Comparison of ENCODE assay signal across 22 cellular contexts in genomic region chr1:221687731-221688487, GRCh38. TPM values are rescaled to one million over a fixed set of nuclear protein-coding genes. Genes with fewer than 3 reads are reported as not detected.
DNase-seq lines count a peak whose midpoint lies in the region; ATAC-seq and TF ChIP-seq lines count a peak whose summit lies in the region.
"Had no signal": no experiment of that assay in that cellular context is flagged by ENCODE, and none has a peak within 500 bp of the region (broad histone marks: within the 10 kb centered on the region; RNA-seq: fewer than 3 reads in every experiment).

No MANE protein-coding gene starts in this region.

- H3K4me1 ChIP-seq in thyroid gland, result no peaks in the 10 kb centered on the region
- H3K4me1 ChIP-seq: body of pancreas, colonic mucosa, Peyer's patch, upper lobe of right lung had no signal

- DNase-seq in GDM1 (lab: John Stamatoyannopoulos, UW), result peak; percentile 13
- peak; percentile 71 for DNase-seq in KBM-7
- DNase-seq in activated T-helper 1 cell treated with anti-CD3 and anti-CD28 coated beads, Interleukin-12 subunit alpha, Interleukin-12 subunit beta, Interleukin-2, Interleukin-4 antibody, amounts not matched to agents 30 ng/mL and 10 ng/mL and 1 ng/mL, durations not matched to agents 14 hours and 24 hours and 36 hours (ENCODE audit: low spot score), result no peak
- no peak for DNase-seq in natural killer cell treated with Interleukin-12 subunit alpha and Interleukin-12 subunit beta and Interleukin-15 and Interleukin-18, amount 100 ng/mL, for 72 hours (ENCODE audit: low spot score)
- DNase-seq in thyroid gland, result no peak
- no peak for DNase-seq in HT-29 (ENCODE audit: low spot score)
- DNase-seq: activated T-cell treated with anti-CD3 and anti-CD28 coated beads, Interleukin-2, amount 50 U/mL, for 1 hour; body of pancreas; colonic mucosa; hypothalamus; kidney; mesendoderm; NCI-H1092 treated with DMSO at 0.1 percent for 48 hours; NCI-H2171 treated with DMSO at 0.1 percent for 48 hours; Peyer's patch; stimulated activated CD4-positive, alpha-beta T cell treated with anti-CD3 and anti-CD28 coated beads, Interleukin-15, amount 100 ng/mL, for 24 hours; stimulated activated naive CD4-positive, alpha-beta T cell treated with Interleukin-2 at 50 U/mL for 16 hours; upper lobe of right lung had no signal

- intact Hi-C loops in activated T-helper 1 cell treated with anti-CD3 and anti-CD28 coated beads, Interleukin-12 subunit alpha, Interleukin-12 subunit beta, Interleukin-2, Interleukin-4 antibody, amounts not matched to agents 30 ng/mL and 10 ng/mL and 1 ng/mL, durations not matched to agents 14 hours and 24 hours and 36 hours (cut with micrococcal nuclease), result loop anchor here (2.0 kb wide), 1 partner anchor 13 kb away; no protein-coding TSS in a partner anchor
- intact Hi-C loops in thyroid gland (cut with DNase I), result no loop called here

- no peaks in the 10 kb centered on the region for H3K36me3 ChIP-seq in thyroid gland
- H3K36me3 ChIP-seq: colonic mucosa, Peyer's patch, upper lobe of right lung had no signal

- H3K27me3 ChIP-seq in thyroid gland, result no peaks in the 10 kb centered on the region
- H3K27me3 ChIP-seq: body of pancreas, colonic mucosa, Peyer's patch, upper lobe of right lung had no signal

- no peaks in the 10 kb centered on the region for H3K9me3 ChIP-seq in thyroid gland
- H3K9me3 ChIP-seq: body of pancreas, colonic mucosa, Peyer's patch, upper lobe of right lung had no signal

- no peaks in the 10 kb centered on the region for H3K9me3 Mint-ChIP-seq in activated T-helper 1 cell treated with anti-CD3 and anti-CD28 coated beads, Interleukin-12 subunit alpha, Interleukin-12 subunit beta, Interleukin-2, Interleukin-4 antibody, amounts not matched to agents 30 ng/mL and 10 ng/mL and 1 ng/mL, durations not matched to agents 14 hours and 24 hours and 36 hours
- H3K9me3 Mint-ChIP-seq in natural killer cell treated with Interleukin-12 subunit alpha and Interleukin-12 subunit beta and Interleukin-15 and Interleukin-18, amount 100 ng/mL, for 72 hours, result no peaks in the 10 kb centered on the region
- H3K9me3 Mint-ChIP-seq: activated naive CD4-positive, alpha-beta T cell treated with anti-CD3 and anti-CD28 coated beads, Interleukin-2, amount 50 U/mL, for 24 hours had no signal

- H3K4me1 Mint-ChIP-seq in activated T-helper 1 cell treated with anti-CD3 and anti-CD28 coated beads, Interleukin-12 subunit alpha, Interleukin-12 subunit beta, Interleukin-2, Interleukin-4 antibody, amounts not matched to agents 30 ng/mL and 10 ng/mL and 1 ng/mL, durations not matched to agents 14 hours and 24 hours and 36 hours (ENCODE audit: low read depth), result peaks cover 30% of the 10 kb centered on the region
- peaks cover 32 to 33% of the 10 kb centered on the region in 2 donors for H3K4me1 Mint-ChIP-seq in natural killer cell treated with Interleukin-12 subunit alpha and Interleukin-12 subunit beta and Interleukin-15 and Interleukin-18, amount 100 ng/mL, for 72 hours (ENCODE audit: low read depth in 2 of 2)

- peaks cover 1% of the 10 kb centered on the region for H3K27me3 Mint-ChIP-seq in activated T-helper 1 cell treated with anti-CD3 and anti-CD28 coated beads, Interleukin-12 subunit alpha, Interleukin-12 subunit beta, Interleukin-2, Interleukin-4 antibody, amounts not matched to agents 30 ng/mL and 10 ng/mL and 1 ng/mL, durations not matched to agents 14 hours and 24 hours and 36 hours (ENCODE audit: insufficient read depth)
- H3K27me3 Mint-ChIP-seq in natural killer cell treated with Interleukin-12 subunit alpha and Interleukin-12 subunit beta and Interleukin-15 and Interleukin-18, amount 100 ng/mL, for 72 hours, result peaks cover 0 to 3% of the 10 kb centered on the region in 2 donors
- H3K27me3 Mint-ChIP-seq: activated naive CD4-positive, alpha-beta T cell treated with anti-CD3 and anti-CD28 coated beads, Interleukin-2, amount 50 U/mL, for 24 hours had no signal

- peaks cover 2% of the 10 kb centered on the region for H3K36me3 Mint-ChIP-seq in activated T-helper 1 cell treated with anti-CD3 and anti-CD28 coated beads, Interleukin-12 subunit alpha, Interleukin-12 subunit beta, Interleukin-2, Interleukin-4 antibody, amounts not matched to agents 30 ng/mL and 10 ng/mL and 1 ng/mL, durations not matched to agents 14 hours and 24 hours and 36 hours (ENCODE audit: low read depth)
- H3K36me3 Mint-ChIP-seq in natural killer cell treated with Interleukin-12 subunit alpha and Interleukin-12 subunit beta and Interleukin-15 and Interleukin-18, amount 100 ng/mL, for 72 hours, result no peaks in the 10 kb centered on the region
- H3K36me3 Mint-ChIP-seq: activated naive CD4-positive, alpha-beta T cell treated with anti-CD3 and anti-CD28 coated beads, Interleukin-2, amount 50 U/mL, for 24 hours had no signal

- H3K27ac Mint-ChIP-seq in activated T-helper 1 cell treated with anti-CD3 and anti-CD28 coated beads, Interleukin-12 subunit alpha, Interleukin-12 subunit beta, Interleukin-2, Interleukin-4 antibody, amounts not matched to agents 30 ng/mL and 10 ng/mL and 1 ng/mL, durations not matched to agents 14 hours and 24 hours and 36 hours, result peak overlapping the region; percentile 68
- peak overlapping the region; percentile 75 to 82 for H3K27ac Mint-ChIP-seq in natural killer cell treated with Interleukin-12 subunit alpha and Interleukin-12 subunit beta and Interleukin-15 and Interleukin-18, amount 100 ng/mL, for 72 hours
- H3K27ac Mint-ChIP-seq: activated naive CD4-positive, alpha-beta T cell treated with anti-CD3 and anti-CD28 coated beads, Interleukin-2, amount 50 U/mL, for 24 hours had no signal

- no peak overlapping the region for H3K27ac ChIP-seq in thyroid gland
- H3K27ac ChIP-seq: body of pancreas, colonic mucosa, HL-60, upper lobe of right lung had no signal

- no peak overlapping the region for H3K4me3 ChIP-seq in thyroid gland (replicated peaks in 1 of 3)
- H3K4me3 ChIP-seq: body of pancreas, colonic mucosa, Peyer's patch, upper lobe of right lung had no signal

- no peak for TF ChIP-seq POLR2A in thyroid gland (IDR thresholded peaks at IDR 0.05)

- H3K4me3 Mint-ChIP-seq in activated T-helper 1 cell treated with anti-CD3 and anti-CD28 coated beads, Interleukin-12 subunit alpha, Interleukin-12 subunit beta, Interleukin-2, Interleukin-4 antibody, amounts not matched to agents 30 ng/mL and 10 ng/mL and 1 ng/mL, durations not matched to agents 14 hours and 24 hours and 36 hours, result no peak overlapping the region
- peak overlapping the region; percentile 32 for H3K4me3 Mint-ChIP-seq in natural killer cell treated with Interleukin-12 subunit alpha and Interleukin-12 subunit beta and Interleukin-15 and Interleukin-18, amount 100 ng/mL, for 72 hours
- H3K4me3 Mint-ChIP-seq: activated naive CD4-positive, alpha-beta T cell treated with anti-CD3 and anti-CD28 coated beads, Interleukin-2, amount 50 U/mL, for 24 hours had no signal

- TF ChIP-seq CTCF in thyroid gland (IDR thresholded peaks at IDR 0.05), result no peak

- ATAC-seq in natural killer cell treated with Interleukin-12 subunit alpha and Interleukin-12 subunit beta and Interleukin-15 and Interleukin-18, amount 100 ng/mL, for 72 hours, result peak in 1 of 2 donors; percentile 33
- no peak for ATAC-seq in GM21717 (IDR thresholded peaks at IDR 0.05; ENCODE audit: unreplicated experiment)
- ATAC-seq: body of pancreas, HCT116, upper lobe of right lung had no signal

- in situ Hi-C loops in KBM-7 (cut with MboI; ENCODE audit: low pct_unique_long_range_greater_than_20kb, low sequenced_read_pairs), result no loop called here

- WGBS in thyroid gland, 2 donors, result 80 to 91% methylated on average over 4 of the region's 4 CpGs

RNA-seq across cellular contexts. Expression of gene DUSP10, which starts 54.0 kb away (rescaled TPM):
- 19.2 and 19.4 TPM in 2 replicates for total RNA-seq in activated T-helper 1 cell treated with anti-CD3 and anti-CD28 coated beads, Interleukin-12 subunit alpha, Interleukin-12 subunit beta, Interleukin-2, Interleukin-4 antibody, amounts not matched to agents 30 ng/mL and 10 ng/mL and 1 ng/mL, durations not matched to agents 14 hours and 24 hours and 36 hours
- total RNA-seq in natural killer cell treated with Interleukin-12 subunit alpha and Interleukin-12 subunit beta and Interleukin-15 and Interleukin-18, amount 100 ng/mL, for 72 hours, result 10 to 100 TPM; 43.3 to 85.2 TPM
- 10 to 100 TPM in 1 of 4 donors, 1 to 10 TPM in 3; 7.2 to 13.8 (median 8.6) TPM for total RNA-seq in thyroid gland
- 2.2 and 4.2 TPM in 2 replicates for total RNA-seq in HT-29 (2014; rRNA removed; shearing (Covaris generic))

Comparison
In these comparisons a context has a peak if more than half of its experiments do, and no peak if none do; other contexts are left out.
1. DNase-seq: peak in GDM1 (single experiment) and KBM-7 (single experiment); none in activated T-helper 1 cell treated with anti-CD3 and anti-CD28 coated beads, Interleukin-12 subunit alpha, Interleukin-12 subunit beta, Interleukin-2, Interleukin-4 antibody, amounts not matched to agents 30 ng/mL and 10 ng/mL and 1 ng/mL, durations not matched to agents 14 hours and 24 hours and 36 hours (single experiment), natural killer cell treated with Interleukin-12 subunit alpha and Interleukin-12 subunit beta and Interleukin-15 and Interleukin-18, amount 100 ng/mL, for 72 hours (single experiment), thyroid gland (0 of 2) and HT-29 (single experiment).